ENCODE assay signal across 8 cellular contexts in the genomic region with DNA sequence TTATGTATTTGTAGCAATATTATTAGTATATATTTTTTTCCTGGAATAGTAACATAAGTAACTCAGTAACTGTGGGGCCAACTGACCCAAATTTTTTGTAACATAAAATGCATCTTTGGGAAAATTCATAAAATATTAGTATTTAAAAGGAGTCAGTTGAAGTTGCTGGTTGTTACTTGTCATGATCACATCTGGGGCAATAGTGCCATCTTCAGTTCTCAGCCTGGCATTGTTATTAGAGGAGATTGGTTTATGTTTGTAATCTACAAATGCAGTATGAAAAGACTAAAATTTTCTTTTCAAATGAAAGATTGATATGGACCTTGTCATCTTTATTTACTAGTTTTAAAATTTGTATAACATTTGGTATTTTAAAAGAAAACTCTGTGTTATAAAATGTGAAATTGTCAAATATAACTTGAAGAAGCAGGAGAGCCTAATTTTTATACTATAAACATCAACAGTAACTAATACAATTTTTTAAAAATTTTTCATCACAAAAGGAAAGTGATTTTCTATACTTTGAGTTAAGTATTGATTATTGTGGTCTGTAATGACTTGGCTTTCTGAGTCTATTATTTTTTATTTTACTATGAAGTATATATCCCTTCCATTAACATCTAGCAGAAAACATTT. TPM values are rescaled to one million over a fixed set of nuclear protein-coding genes. Genes with fewer than 3 reads are reported as not detected.
A peak's percentile ranks its signal among the peaks of the same experiment; 100 is the strongest.
DNase-seq lines count a peak whose midpoint lies in the region; ATAC-seq, FAIRE-seq and TF ChIP-seq lines count a peak whose summit lies in the region.

No MANE protein-coding gene starts in this region.

- no peaks in the 10 kb centered on the region for H3K4me1 ChIP-seq in left ventricle myocardium inferior
- H3K4me1 ChIP-seq in right atrium auricular region, result no peaks in the 10 kb centered on the region
- H3K4me1 ChIP-seq in NT2/D1 (ENCODE audit: insufficient read depth, insufficient read length), result no peaks in the 10 kb centered on the region

- no peak for TF ChIP-seq POLR2A in GM12891 (IDR thresholded peaks at IDR 0.05; ENCODE audit: low read depth, low read length)

- H3K9me3 ChIP-seq in left ventricle myocardium inferior (replicated peaks) (no peaks in the 10 kb centered on the region), right atrium auricular region (no peaks in the 10 kb centered on the region), NT2/D1 (ENCODE audit: insufficient read depth, low read length) (no peaks in the 10 kb centered on the region)

- peak; percentile 49 for ATAC-seq in HG03565 (IDR thresholded peaks at IDR 0.05; ENCODE audit: unreplicated experiment)
- ATAC-seq in HG03045 (IDR thresholded peaks at IDR 0.05; ENCODE audit: unreplicated experiment), result no peak

- intact Hi-C loops in left ventricle myocardium inferior (cut with micrococcal nuclease), result loop anchor here (10.0 kb wide), 1 partner anchor 917 kb away; no protein-coding TSS in a partner anchor

- H3K4me3 ChIP-seq in left ventricle myocardium inferior, result no peak overlapping the region
- H3K4me3 ChIP-seq in right atrium auricular region, result no peak overlapping the region
- H3K4me3 ChIP-seq in NT2/D1 (ENCODE audit: insufficient read length, low read depth), result no peak overlapping the region
- no peak overlapping the region for H3K4me3 ChIP-seq in epithelial cell of proximal tubule (ENCODE audit: low read depth, low read length)

- H3K27me3 ChIP-seq in left ventricle myocardium inferior (ENCODE audit: low read depth), result no peaks in the 10 kb centered on the region
- no peaks in the 10 kb centered on the region for H3K27me3 ChIP-seq in right atrium auricular region
- no peaks in the 10 kb centered on the region for H3K27me3 ChIP-seq in NT2/D1 (ENCODE audit: insufficient read depth, insufficient read length)

- TF ChIP-seq CTCF in left ventricle myocardium inferior (IDR thresholded peaks at IDR 0.05; ENCODE audit: borderline replicate concordance), result peak; percentile 71
- peak in 1 of 2 donors; percentile 66 for TF ChIP-seq CTCF in right atrium auricular region (IDR thresholded peaks at IDR 0.05)
- TF ChIP-seq CTCF in epithelial cell of proximal tubule (conservative IDR thresholded peaks at IDR 0.05; ENCODE audit: low read depth, low read length), result peak; percentile 75

- H3K36me3 ChIP-seq in left ventricle myocardium inferior (no peaks in the 10 kb centered on the region), right atrium auricular region (no peaks in the 10 kb centered on the region), NT2/D1 (ENCODE audit: insufficient read depth, insufficient read length, low read length) (no peaks in the 10 kb centered on the region)

- DNase-seq in left ventricle myocardium inferior, result no peak
- DNase-seq in right atrium auricular region (ENCODE audit: low spot score), result no peak
- DNase-seq in NT2/D1 (ENCODE audit: low read depth, low spot score), result peak; percentile 18
- no peak for DNase-seq in epithelial cell of proximal tubule (ENCODE audit: low read depth)
- peak; percentile 7 for DNase-seq in pulmonary artery endothelial cell (ENCODE audit: low read depth, low spot score)
- no peak for DNase-seq in GM12891 (ENCODE audit: insufficient read length, low spot score)

- no peak for FAIRE-seq in GM12891 (lab: Jason Lieb, UNC)

- no peak overlapping the region for H3K27ac ChIP-seq in left ventricle myocardium inferior (replicated peaks)
- no peak overlapping the region for H3K27ac ChIP-seq in right atrium auricular region

- H3K9ac ChIP-seq in NT2/D1 (ENCODE audit: insufficient read length, low read depth), result no peak overlapping the region

TF ChIP-seq in GM12891, 5 proteins besides CTCF, POLR2A, EP300 and RAD21:
- TF ChIP-seq POLR2AphosphoS5 (IDR thresholded peaks at IDR 0.05; ENCODE audit: low read depth, low read length), result no peak
- TF ChIP-seq SPI1 (IDR thresholded peaks at IDR 0.05; ENCODE audit: low read depth, low read length), result no peak
- no peak for TF ChIP-seq PAX5 (IDR thresholded peaks at IDR 0.05; ENCODE audit: insufficient read depth, low read length, severe bottlenecking)
- TF ChIP-seq POU2F2 (IDR thresholded peaks at IDR 0.05; ENCODE audit: low read depth, low read length), result no peak
- TF ChIP-seq TAF1 (IDR thresholded peaks at IDR 0.05; ENCODE audit: low read depth, low read length), result no peak

RNA-seq across cellular contexts. Expression of gene MLF1, which starts 38.8 kb away (rescaled TPM):
- 200 TPM for total RNA-seq in left ventricle myocardium inferior
- 100 to 1,000 TPM; 117 to 217 TPM for total RNA-seq in right atrium auricular region
- 5.4 and 7.6 TPM in 2 replicates for total RNA-seq in epithelial cell of proximal tubule
- total RNA-seq in pulmonary artery endothelial cell, result 4.3 and 6.3 TPM in 2 replicates
- polyA plus RNA-seq in GM12891 (2012; ENCODE audit: low read depth, missing spikeins), result 0.67 TPM

Comparison
In these comparisons a context has a peak if more than half of its experiments do, and no peak if none do; other contexts are left out.
1. DNase-seq: peak in NT2/D1 (single experiment) and pulmonary artery endothelial cell (single experiment); none in left ventricle myocardium inferior (single experiment), right atrium auricular region (single experiment), epithelial cell of proximal tubule (single experiment) and GM12891 (single experiment).
2. RNA of gene MLF1, which starts 38.8 kb away (total RNA-seq): 117 to 217 TPM in right atrium auricular region and 200 TPM in left ventricle myocardium inferior (single experiment); 5.4 to 7.6 TPM in epithelial cell of proximal tubule and 4.3 to 6.3 TPM in pulmonary artery endothelial cell; every median in the first group is over 10 times any median in the second.